1 cellular context compared by ENCODE assay signal in the genomic region with DNA sequence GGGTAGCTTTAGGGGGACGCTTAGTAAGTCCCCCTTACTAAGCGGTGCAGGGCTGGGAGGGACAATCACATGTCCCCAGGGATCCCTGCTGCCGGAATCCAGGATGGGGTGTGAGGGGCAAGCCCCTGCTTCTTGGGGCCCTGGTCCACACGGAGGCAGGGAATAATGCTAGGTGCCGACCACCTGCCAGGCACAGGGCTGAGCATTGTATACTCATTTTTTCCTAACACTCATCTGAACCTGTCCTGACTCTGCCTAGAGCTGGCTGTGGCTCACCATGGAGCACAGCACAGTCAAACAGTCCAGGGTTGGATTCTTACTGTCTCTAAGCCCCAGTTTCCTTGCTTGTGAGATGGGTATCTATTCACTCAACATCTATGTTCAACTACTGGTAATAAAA.
TF ChIP-seq lines count a peak whose summit lies in the region.

No MANE protein-coding gene starts in this region.

TF ChIP-seq in SK-N-SH treated with all-trans-retinoic acid at 6 μM for 48 hours, 23 proteins besides CTCF, POLR2A, EP300 and RAD21 (continued from another document):
- TF ChIP-seq, protein P1, sequence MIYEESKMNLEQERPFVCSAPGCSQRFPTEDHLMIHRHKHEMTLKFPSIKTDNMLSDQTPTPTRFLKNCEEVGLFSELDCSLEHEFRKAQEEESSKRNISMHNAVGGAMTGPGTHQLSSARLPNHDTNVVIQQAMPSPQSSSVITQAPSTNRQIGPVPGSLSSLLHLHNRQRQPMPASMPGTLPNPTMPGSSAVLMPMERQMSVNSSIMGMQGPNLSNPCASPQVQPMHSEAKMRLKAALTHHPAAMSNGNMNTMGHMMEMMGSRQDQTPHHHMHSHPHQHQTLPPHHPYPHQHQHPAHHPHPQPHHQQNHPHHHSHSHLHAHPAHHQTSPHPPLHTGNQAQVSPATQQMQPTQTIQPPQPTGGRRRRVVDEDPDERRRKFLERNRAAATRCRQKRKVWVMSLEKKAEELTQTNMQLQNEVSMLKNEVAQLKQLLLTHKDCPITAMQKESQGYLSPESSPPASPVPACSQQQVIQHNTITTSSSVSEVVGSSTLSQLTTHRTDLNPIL (CRISPR knock-in tag; IDR thresholded peaks at IDR 0.05; ENCODE audit: low read depth) = no peak
- TF ChIP-seq BACH2 (CRISPR knock-in tag; IDR thresholded peaks at IDR 0.05; ENCODE audit: borderline replicate concordance) (no peak), SNAI2 (CRISPR knock-in tag; IDR thresholded peaks at IDR 0.05) (no peak)
